Comparison of ENCODE assay signal across 9 cellular contexts in genomic region chr7:29289156-29290021, GRCh38.
DNase-seq lines count a peak whose midpoint lies in the region; ATAC-seq and TF ChIP-seq lines count a peak whose summit lies in the region.
"Had no signal": no experiment of that assay in that cellular context is flagged by ENCODE, and none has a peak within 500 bp of the region (broad histone marks: within the 10 kb centered on the region; RNA-seq: fewer than 3 reads in every experiment).

No MANE protein-coding gene starts in this region.

- H3K4me1 Mint-ChIP-seq in activated naive CD4-positive, alpha-beta T cell treated with anti-CD3 and anti-CD28 coated beads, Interleukin-2, amount 10 ng/mL, durations not matched to agents 7 days and 5 days: peaks cover 19% of the 10 kb centered on the region
- H3K4me1 Mint-ChIP-seq in CD4-positive, alpha-beta T cell (ENCODE audit: low read depth): peaks cover 23% of the 10 kb centered on the region

- no peaks in the 10 kb centered on the region for H3K9me3 Mint-ChIP-seq in activated naive CD4-positive, alpha-beta T cell treated with anti-CD3 and anti-CD28 coated beads, Interleukin-2, amount 10 ng/mL, durations not matched to agents 7 days and 5 days
- no peaks in the 10 kb centered on the region for H3K9me3 Mint-ChIP-seq in CD4-positive, alpha-beta T cell

- intact Hi-C loops in left lung (cut with DNase I): no loop called here
- intact Hi-C loops in CD4-positive, alpha-beta T cell (cut with DNase I, micrococcal nuclease): no loop called here

- no peak for TF ChIP-seq CTCF in left lung (IDR thresholded peaks at IDR 0.05)
- no peak for TF ChIP-seq CTCF in CD4-positive, alpha-beta T cell (IDR thresholded peaks at IDR 0.05)

- no peak overlapping the region for H3K4me3 ChIP-seq in left lung
- H3K4me3 ChIP-seq: A549 had no signal

- H3K9me3 ChIP-seq in left lung: no peaks in the 10 kb centered on the region
- H3K9me3 ChIP-seq in CD4-positive, alpha-beta T cell (ENCODE audit: control insufficient read depth, low read length): no peaks in the 10 kb centered on the region
- H3K9me3 ChIP-seq: A549 had no signal

- CTCF ChIA-PET in activated naive CD4-positive, alpha-beta T cell treated with anti-CD3 and anti-CD28 coated beads, Interleukin-2, amount 10 ng/mL, durations not matched to agents 7 days and 5 days (lab: Charles Lee): no interaction called here
- CTCF ChIA-PET in CD4-positive, alpha-beta T cell (lab: Charles Lee): no interaction called here

- H3K27me3 ChIP-seq in left lung: peaks cover 0 to 3% of the 10 kb centered on the region in 2 donors
- no peaks in the 10 kb centered on the region for H3K27me3 ChIP-seq in CD4-positive, alpha-beta T cell (ENCODE audit: control insufficient read depth, insufficient read depth, low read length)

- H3K27me3 Mint-ChIP-seq in activated naive CD4-positive, alpha-beta T cell treated with anti-CD3 and anti-CD28 coated beads, Interleukin-2, amount 10 ng/mL, durations not matched to agents 7 days and 5 days: peaks cover 22% of the 10 kb centered on the region
- H3K27me3 Mint-ChIP-seq in CD4-positive, alpha-beta T cell: no peaks in the 10 kb centered on the region

- peak; percentile 29 for DNase-seq in NCI-H2227 (lab: John Stamatoyannopoulos, UW; ENCODE audit: unreplicated experiment)
- no peak for DNase-seq in NCI-H2227 treated with DMSO at 0.1 percent for 48 hours (lab: John Stamatoyannopoulos, UW)
- peak; percentile 42 for DNase-seq in NCI-H774 (lab: John Stamatoyannopoulos, UW)
- DNase-seq in hippocampal formation (lab: John Stamatoyannopoulos, UW): peak; percentile 69 to 70
- no peak for DNase-seq in left lung
- DNase-seq in activated naive CD4-positive, alpha-beta T cell treated with anti-CD3 and anti-CD28 coated beads, Interleukin-2, amount 10 ng/mL, durations not matched to agents 7 days and 5 days: no peak
- DNase-seq in CD4-positive, alpha-beta T cell: no peak

- peaks cover 0 to 6% of the 10 kb centered on the region in 2 donors for H3K4me1 ChIP-seq in left lung

- no peaks in the 10 kb centered on the region for H3K36me3 Mint-ChIP-seq in activated naive CD4-positive, alpha-beta T cell treated with anti-CD3 and anti-CD28 coated beads, Interleukin-2, amount 10 ng/mL, durations not matched to agents 7 days and 5 days
- H3K36me3 Mint-ChIP-seq in CD4-positive, alpha-beta T cell (ENCODE audit: low read depth): no peaks in the 10 kb centered on the region

- POLR2A ChIA-PET in CD4-positive, alpha-beta T cell (lab: Charles Lee): no interaction called here

- H3K27ac Mint-ChIP-seq in activated naive CD4-positive, alpha-beta T cell treated with anti-CD3 and anti-CD28 coated beads, Interleukin-2, amount 10 ng/mL, durations not matched to agents 7 days and 5 days: no peak overlapping the region
- H3K27ac Mint-ChIP-seq in CD4-positive, alpha-beta T cell: no peak overlapping the region

- no peak overlapping the region for H3K4me3 Mint-ChIP-seq in activated naive CD4-positive, alpha-beta T cell treated with anti-CD3 and anti-CD28 coated beads, Interleukin-2, amount 10 ng/mL, durations not matched to agents 7 days and 5 days
- H3K4me3 Mint-ChIP-seq in CD4-positive, alpha-beta T cell: no peak overlapping the region

- H3K36me3 ChIP-seq in left lung: no peaks in the 10 kb centered on the region

- ATAC-seq in HG03103 (IDR thresholded peaks at IDR 0.05; ENCODE audit: low read depth, unreplicated experiment) (peak; percentile 75), left lung (no peak)
- ATAC-seq in CD4-positive, alpha-beta T cell (ENCODE audit: poor library complexity): no peak
- ATAC-seq: A549 had no signal

- H3K27ac ChIP-seq in left lung: no peak overlapping the region
- H3K27ac ChIP-seq in CD4-positive, alpha-beta T cell (ENCODE audit: low read depth, low read length): no peak overlapping the region
- H3K27ac ChIP-seq: A549 had no signal

Comparison
In these comparisons a context has a peak if more than half of its experiments do, and no peak if none do; other contexts are left out.
1. DNase-seq: peak in NCI-H2227 (single experiment), NCI-H774 (single experiment) and hippocampal formation (2 of 2); none in NCI-H2227 treated with DMSO at 0.1 percent for 48 hours (single experiment), left lung (0 of 2), activated naive CD4-positive, alpha-beta T cell treated with anti-CD3 and anti-CD28 coated beads, Interleukin-2, amount 10 ng/mL, durations not matched to agents 7 days and 5 days (single experiment) and CD4-positive, alpha-beta T cell (0 of 10).